In the genomic region with DNA sequence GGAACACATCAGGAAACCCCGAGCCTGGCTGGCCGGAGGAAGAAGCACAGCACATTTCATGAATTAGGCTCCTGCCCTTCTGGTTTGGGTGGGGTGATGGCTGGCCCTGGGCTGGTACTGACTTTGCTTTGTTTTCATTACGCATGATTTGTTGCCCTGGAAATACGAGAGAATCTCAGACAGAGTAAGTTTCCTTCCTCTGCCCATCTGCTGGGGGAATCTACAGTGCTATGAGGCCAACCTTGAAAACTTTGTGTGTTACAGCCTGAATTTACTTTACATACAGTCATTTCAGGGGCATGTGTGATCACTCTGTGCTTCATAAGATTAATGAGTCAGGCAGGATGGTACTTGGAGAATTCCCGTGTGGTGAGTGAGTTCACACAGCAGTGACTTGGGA, we compare ENCODE assay signal across 16 cellular contexts. TPM values are rescaled to one million over a fixed set of nuclear protein-coding genes. Genes with fewer than 3 reads are reported as not detected.
DNase-seq lines count a peak whose midpoint lies in the region; ATAC-seq and TF ChIP-seq lines count a peak whose summit lies in the region.
"Had no signal": no experiment of that assay in that cellular context is flagged by ENCODE, and none has a peak within 500 bp of the region (broad histone marks: within the 10 kb centered on the region; RNA-seq: fewer than 3 reads in every experiment).

No MANE protein-coding gene starts in this region.

- no peak overlapping the region for H3K4me3 ChIP-seq in astrocyte of the cerebellum (ENCODE audit: low read depth, low read length)
- no peak overlapping the region for H3K4me3 ChIP-seq in transverse colon
- H3K4me3 ChIP-seq in effector memory CD4-positive, alpha-beta T cell (ENCODE audit: insufficient read depth, low read depth, low read length, poor library complexity, severe bottlenecking) = no peak overlapping the region
- H3K4me3 ChIP-seq: SJCRH30 had no signal

- H3K4me1 ChIP-seq in transverse colon = no peaks in the 10 kb centered on the region
- H3K4me1 ChIP-seq in effector memory CD4-positive, alpha-beta T cell (ENCODE audit: control insufficient read depth, insufficient read depth, low read length, poor library complexity, severe bottlenecking) = no peaks in the 10 kb centered on the region
- H3K4me1 ChIP-seq: SJCRH30 had no signal

- TF ChIP-seq EP300 in transverse colon (IDR thresholded peaks at IDR 0.05; ENCODE audit: low read depth) = no peak

- no peak for ATAC-seq in HG03135 (IDR thresholded peaks at IDR 0.05; ENCODE audit: unreplicated experiment)

- DNase-seq in ACHN (peak; percentile 84), HPDE6-E6E7 (ENCODE audit: extremely low spot score) (peak; percentile 25), astrocyte of the cerebellum (ENCODE audit: low read depth) (peak; percentile 24), kidney tubule cell (ENCODE audit: low spot score) (peak; percentile 95), transverse colon (no peak), occipital lobe (lab: John Stamatoyannopoulos, UW) (no peak)
- no peak for DNase-seq in effector memory CD4-positive, alpha-beta T cell
- DNase-seq: caudate nucleus, GF-D8, islet precursor cell, NCI-H526 had no signal

- no peaks in the 10 kb centered on the region for H3K9me3 ChIP-seq in transverse colon
- no peaks in the 10 kb centered on the region for H3K9me3 ChIP-seq in effector memory CD4-positive, alpha-beta T cell (ENCODE audit: control insufficient read depth, low read length)
- H3K9me3 ChIP-seq: SJCRH30 had no signal

- TF ChIP-seq CTCF in astrocyte of the cerebellum (IDR thresholded peaks at IDR 0.05; ENCODE audit: low read depth, low read length, missing control alignments) (no peak), transverse colon (IDR thresholded peaks at IDR 0.05) (no peak)

- in situ Hi-C loops in ACHN (cut with HindIII; ENCODE audit: low pct_ligation_motif_present, low pct_unique_long_range_greater_than_20kb, low sequenced_read_pairs) (no loop called here), astrocyte of the cerebellum (cut with HindIII; ENCODE audit: low sequenced_read_pairs) (no loop called here), transverse colon (cut with MboI; ENCODE audit: low pct_ligation_motif_present in 1 of 4, low pct_unique_long_range_greater_than_20kb in 1 of 4, low sequenced_read_pairs in 3 of 4) (no loop called here)

- H3K36me3 ChIP-seq in transverse colon = no peaks in the 10 kb centered on the region
- no peaks in the 10 kb centered on the region for H3K36me3 ChIP-seq in effector memory CD4-positive, alpha-beta T cell (ENCODE audit: control insufficient read depth, insufficient read depth, low read length)
- H3K36me3 ChIP-seq: SJCRH30 had no signal

- no peak overlapping the region for H3K27ac ChIP-seq in transverse colon
- H3K27ac ChIP-seq in effector memory CD4-positive, alpha-beta T cell (ENCODE audit: insufficient read depth, low read length, poor library complexity, severe bottlenecking) = no peak overlapping the region
- H3K27ac ChIP-seq: SJCRH30 had no signal

- no peak for TF ChIP-seq POLR2A in transverse colon (IDR thresholded peaks at IDR 0.05)

- intact Hi-C loops in transverse colon (cut with DNase I; ENCODE audit: low total_unique reads) = no loop called here

- WGBS in transverse colon (ENCODE audit: low coverage in 1 of 2), 2 donors = 40 to 50% methylated on average over 1 to 5 of the region's 5 CpGs

- H3K27me3 ChIP-seq in transverse colon = no peaks in the 10 kb centered on the region
- H3K27me3 ChIP-seq in effector memory CD4-positive, alpha-beta T cell (replicated peaks; ENCODE audit: control insufficient read depth, insufficient read depth, low read length, poor library complexity, severe bottlenecking) = peaks cover 3% of the 10 kb centered on the region
- H3K27me3 ChIP-seq: SJCRH30 had no signal

RNA-seq across cellular contexts. Expression of gene SLC5A8, which starts 20.5 kb away (rescaled TPM):
- total RNA-seq in transverse colon (under 1 TPM in 1 of 4 donors, not detected in 3; 0.32 TPM), occipital lobe (1.4 TPM)
- total RNA-seq: B cell, neural crest cell, SJCRH30, ureter had no signal

RNA-seq across cellular contexts. Expression of gene UTP20, which starts 49.4 kb away (rescaled TPM):
- total RNA-seq in transverse colon = 10 to 100 TPM in 1 of 4 donors, 1 to 10 TPM in 3; 5.2 to 11.0 (median 6.5) TPM
- total RNA-seq in occipital lobe = 19.7 TPM

Comparison
In these comparisons a context has a peak if more than half of its experiments do, and no peak if none do; other contexts are left out.
1. DNase-seq: peak in ACHN (single experiment), HPDE6-E6E7 (single experiment), astrocyte of the cerebellum (single experiment) and kidney tubule cell (single experiment); none in transverse colon (single experiment), effector memory CD4-positive, alpha-beta T cell (0 of 3) and occipital lobe (single experiment).